ENCODE assay signal across 26 cellular contexts in genomic region chr12:124635316-124635715, GRCh38.
"Had no signal": no experiment of that assay in that cellular context is flagged by ENCODE, and none has a peak within 500 bp of the region (broad histone marks: within the 10 kb centered on the region; RNA-seq: fewer than 3 reads in every experiment).

No MANE protein-coding gene starts in this region.

- H3K27me3 ChIP-seq: body of pancreas, colonic mucosa, gastrocnemius medialis, stomach, tibial artery had no signal

- H3K36me3 ChIP-seq: colonic mucosa, gastrocnemius medialis, stomach, tibial artery had no signal

- ATAC-seq: activated CD8-positive, alpha-beta memory T cell treated with anti-CD3 and anti-CD28 coated beads, Interleukin-2, amount 10 ng/mL, durations not matched to agents 7 days and 5 days; activated CD8-positive, alpha-beta T cell treated with anti-CD3 and anti-CD28 coated beads, Interleukin-2, amount 10 ng/mL, durations not matched to agents 7 days and 5 days; body of pancreas; gastrocnemius medialis; left cardiac atrium; left ventricle myocardium superior; right cardiac atrium; stimulated activated naive B cell treated with anti-CD40 and anti-IgM and Interleukin-4, amounts not matched to agents 10 μg/mL and 1 μg/mL and 100 μg/mL, for 72 hours had no signal

- H3K4me3 ChIP-seq: body of pancreas, colonic mucosa, gastrocnemius medialis, stomach, tibial artery had no signal

- DNase-seq: activated B cell treated with CpG ODN at 0.5 μM for 24 hours; activated CD4-positive, alpha-beta T cell treated with anti-CD3 and anti-CD28 coated beads for 36 hours; activated CD8-positive, alpha-beta memory T cell treated with anti-CD3 and anti-CD28 coated beads, Interleukin-2, amount 10 ng/mL, durations not matched to agents 7 days and 5 days; activated CD8-positive, alpha-beta T cell treated with anti-CD3 and anti-CD28 coated beads, Interleukin-2, amount 10 ng/mL, durations not matched to agents 7 days and 5 days; activated effector memory CD4-positive, alpha-beta T cell treated with Interleukin-2 at 50 U/mL for 16 hours; activated naive CD4-positive, alpha-beta T cell treated with Interleukin-2 at 50 U/mL for 16 hours; activated T-cell treated with anti-CD3 and anti-CD28 coated beads for 4 hours; activated T-cell treated with anti-CD3 and anti-CD28 coated beads, Interleukin-2, amount 50 U/mL, for 72 hours; anterior cingulate cortex; body of pancreas; cerebellar nuclear complex; colonic mucosa; effector CD8-positive, alpha-beta T cell; gastrocnemius medialis; glutamatergic neuron; islet precursor cell; left cardiac atrium; left ventricle myocardium superior; posterior cingulate gyrus; right cardiac atrium; stimulated activated CD4-positive, alpha-beta T cell treated with anti-CD3 and anti-CD28 coated beads, Interleukin-15, amount 100 ng/mL, for 24 hours; stimulated activated CD4-positive, alpha-beta T cell treated with anti-CD3 and anti-CD28 coated beads, Interleukin-2, amount 100 ng/mL, for 24 hours; stimulated activated naive B cell treated with anti-CD40 and anti-IgM and Interleukin-4, amounts not matched to agents 10 μg/mL and 1 μg/mL and 100 μg/mL, for 72 hours; stomach; tibial artery had no signal

- H3K27ac ChIP-seq: body of pancreas, colonic mucosa, gastrocnemius medialis, stomach, tibial artery had no signal

- H3K4me1 ChIP-seq: body of pancreas had no signal

- FAIRE-seq: endometrium had no signal

- H3K9me3 ChIP-seq: body of pancreas, colonic mucosa, gastrocnemius medialis, stomach, tibial artery had no signal
